ENCODE assay signal across 19 cellular contexts in the genomic region with DNA sequence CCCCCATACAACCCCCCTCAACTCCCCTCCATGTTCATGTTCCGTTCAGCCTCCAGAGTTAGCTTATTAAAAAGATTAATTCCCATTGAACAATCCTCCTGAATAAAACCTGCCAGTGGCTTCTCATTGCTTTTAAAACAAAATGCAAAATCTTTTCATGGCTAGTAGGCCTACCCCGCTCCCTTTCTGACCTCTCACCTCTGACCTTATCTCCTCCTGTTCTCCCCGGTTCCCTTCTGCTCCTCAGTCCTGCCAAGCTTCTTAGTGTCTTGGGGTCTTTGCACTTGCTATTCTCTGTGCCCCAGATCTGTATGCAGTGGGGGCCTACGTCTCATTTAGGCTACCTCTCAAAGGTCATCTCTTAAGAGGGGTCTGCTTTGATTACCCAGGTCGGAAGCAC.
"Had no signal": no experiment of that assay in that cellular context is flagged by ENCODE, and none has a peak within 500 bp of the region (broad histone marks: within the 10 kb centered on the region; RNA-seq: fewer than 3 reads in every experiment).

No MANE protein-coding gene starts in this region.

- H3K4me3 Mint-ChIP-seq: naive thymus-derived CD8-positive, alpha-beta T cell; stimulated activated memory B cell treated with anti-CD40 and anti-IgM and Interleukin-4, amounts not matched to agents 10 μg/mL and 1 μg/mL and 100 μg/mL, for 72 hours; stimulated activated naive CD8-positive, alpha-beta T cell treated with anti-CD3 and anti-CD28 coated beads, Interleukin-15, Interleukin-2, amounts not matched to agents 100 ng/mL and 50 ng/mL, for 24 hours had no signal

- ATAC-seq: left ventricle myocardium superior; naive thymus-derived CD8-positive, alpha-beta T cell; sciatic nerve; stimulated activated memory B cell treated with anti-CD40 and anti-IgM and Interleukin-4, amounts not matched to agents 10 μg/mL and 1 μg/mL and 100 μg/mL, for 72 hours had no signal

- H3K27me3 ChIP-seq: dorsolateral prefrontal cortex, neutrophil, spleen, tibial artery had no signal

- H3K9me3 Mint-ChIP-seq: stimulated activated naive CD8-positive, alpha-beta T cell treated with anti-CD3 and anti-CD28 coated beads, Interleukin-15, Interleukin-2, amounts not matched to agents 100 ng/mL and 50 ng/mL, for 24 hours had no signal

- H3K36me3 ChIP-seq: neutrophil, spleen, tibial artery had no signal

- H3K4me1 Mint-ChIP-seq: naive thymus-derived CD8-positive, alpha-beta T cell had no signal

- H3K27ac Mint-ChIP-seq: stimulated activated memory B cell treated with anti-CD40 and anti-IgM and Interleukin-4, amounts not matched to agents 10 μg/mL and 1 μg/mL and 100 μg/mL, for 72 hours; stimulated activated naive CD8-positive, alpha-beta T cell treated with anti-CD3 and anti-CD28 coated beads, Interleukin-15, Interleukin-2, amounts not matched to agents 100 ng/mL and 50 ng/mL, for 24 hours had no signal

- H3K4me3 ChIP-seq: coronary artery, dorsolateral prefrontal cortex, lung, mucosa of descending colon, spleen, tibial artery had no signal

- H3K27ac ChIP-seq: coronary artery, dorsolateral prefrontal cortex, neutrophil, spleen, tibial artery had no signal

- H3K9me3 ChIP-seq: mucosa of descending colon, neutrophil, tibial artery had no signal

- H3K36me3 Mint-ChIP-seq: naive thymus-derived CD8-positive, alpha-beta T cell had no signal

- DNase-seq: effector CD8-positive, alpha-beta T cell; foreskin melanocyte; hippocampal formation; left colon; left ventricle myocardium superior; mucosa of descending colon; naive thymus-derived CD8-positive, alpha-beta T cell; stimulated activated CD4-positive, alpha-beta T cell treated with anti-CD3 and anti-CD28 coated beads, Interleukin-15, amount 100 ng/mL, for 24 hours; stimulated activated CD4-positive, alpha-beta T cell treated with anti-CD3 and anti-CD28 coated beads, Interleukin-1b, Interleukin-23, amount 100 ng/mL, for 48 hours; stimulated activated CD4-positive, alpha-beta T cell treated with anti-CD3 and anti-CD28 coated beads, Interleukin-4, amount 100 ng/mL, for 24 hours; tibial artery had no signal
